ENCODE assay signal across 9 cellular contexts in the genomic region with DNA sequence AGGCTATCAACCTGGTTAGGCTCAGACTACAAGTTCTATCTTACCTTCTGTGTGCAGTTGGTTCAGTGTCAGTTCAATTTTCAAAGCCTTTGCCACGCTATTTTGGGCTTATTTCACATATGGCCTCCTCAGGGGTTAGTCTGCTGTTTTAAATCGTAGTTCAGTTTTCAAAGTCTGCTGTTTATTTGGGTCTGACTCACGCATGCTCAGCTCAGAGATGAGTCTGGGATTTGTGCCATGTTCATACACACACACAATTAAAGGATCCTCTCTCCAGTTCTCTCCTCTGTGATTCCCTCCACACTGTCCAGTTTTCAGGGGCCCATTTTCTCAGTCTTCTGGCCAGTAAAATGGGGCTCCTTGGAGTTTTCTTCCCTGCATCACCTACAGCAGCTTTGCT. TPM values are rescaled to one million over a fixed set of nuclear protein-coding genes. Genes with fewer than 3 reads are reported as not detected.
DNase-seq lines count a peak whose midpoint lies in the region; ATAC-seq, FAIRE-seq and TF ChIP-seq lines count a peak whose summit lies in the region.
"Had no signal": no experiment of that assay in that cellular context is flagged by ENCODE, and none has a peak within 500 bp of the region (broad histone marks: within the 10 kb centered on the region; RNA-seq: fewer than 3 reads in every experiment).

No MANE protein-coding gene starts in this region.

- no peaks in the 10 kb centered on the region for H3K27me3 Mint-ChIP-seq in H9 (ENCODE audit: low read depth)

- H2AFZ ChIP-seq in HepG2 (ENCODE audit: low read length) (no peak overlapping the region), H9 (ENCODE audit: low read length) (no peak overlapping the region)

- no peaks in the 10 kb centered on the region for H3K9me3 Mint-ChIP-seq in H9

- H4K5ac ChIP-seq in H9 (ENCODE audit: insufficient read length, low read depth, low read length) = no peak overlapping the region

- FAIRE-seq in HepG2 (lab: Jason Lieb, UNC) = no peak

- H3K79me2 ChIP-seq in HepG2 (ENCODE audit: insufficient read depth, low read length) = no peaks in the 10 kb centered on the region
- H3K79me2 ChIP-seq in H9 (ENCODE audit: insufficient read depth, low read length) = no peaks in the 10 kb centered on the region

- no peak overlapping the region for H3K56ac ChIP-seq in H9 (ENCODE audit: insufficient read length, low read depth, low read length)

- H3K14ac ChIP-seq in H9 (ENCODE audit: insufficient read depth, low read length) = no peak overlapping the region

- POLR2A ChIA-PET in HepG2 (lab: Yijun Ruan, JAX) = no interaction called here

- H2BK15ac ChIP-seq in H9 (ENCODE audit: low read depth, low read length) = no peak overlapping the region

- no peak overlapping the region for H3K18ac ChIP-seq in H9 (ENCODE audit: insufficient read length, low read depth, low read length)

- H3K23ac ChIP-seq in H9 (ENCODE audit: insufficient read length, low read depth, low read length) = no peak overlapping the region

- no peaks in the 10 kb centered on the region for H3K23me2 ChIP-seq in H9 (ENCODE audit: insufficient read length, low read depth, low read length, poor library complexity, severe bottlenecking)

- in situ Hi-C loops in HepG2 (cut with HindIII; ENCODE audit: extremely low pct_ligation_motif_present, low pct_unique_long_range_greater_than_20kb) = no loop called here

- H3K36me3 ChIP-seq in right lobe of liver = no peaks in the 10 kb centered on the region
- no peaks in the 10 kb centered on the region for H3K36me3 ChIP-seq in HepG2 (replicated peaks in 1 of 2; ENCODE audit: control insufficient read depth in 1 of 2, insufficient read depth in 2 of 2, low read length in 2 of 2)
- H3K36me3 ChIP-seq in colonic mucosa = no peaks in the 10 kb centered on the region
- H3K36me3 ChIP-seq in aorta (ENCODE audit: control insufficient read depth in 1 of 2, insufficient read depth in 2 of 2, low read length in 1 of 2) = no peaks in the 10 kb centered on the region
- H3K36me3 ChIP-seq: BLaER1 had no signal

- H3T11ph ChIP-seq in H9 (ENCODE audit: low read length) = no peak overlapping the region

- H3K4me3 ChIP-seq in right lobe of liver (no peak overlapping the region), HepG2 (replicated peaks in 1 of 3; ENCODE audit: insufficient read depth in 1 of 3, low read depth in 2 of 3, low read length in 3 of 3) (no peak overlapping the region), colonic mucosa (no peak overlapping the region), aorta (ENCODE audit: low read length in 2 of 2) (no peak overlapping the region)
- H3K4me3 ChIP-seq: BLaER1 had no signal

- no TSS peak for BruUV-seq in HepG2 (replicated peaks; lab: Mats Ljungman, UMichigan)

- H3K79me1 ChIP-seq in H9 (ENCODE audit: insufficient read depth, low read depth, low read length, poor library complexity, severe bottlenecking) = no peaks in the 10 kb centered on the region

- H2BK20ac ChIP-seq in H9 (ENCODE audit: low read depth, low read length, poor library complexity, severe bottlenecking) = no peak overlapping the region

- H3K9me3 ChIP-seq in right lobe of liver (no peaks in the 10 kb centered on the region), HepG2 (ENCODE audit: low read length) (no peaks in the 10 kb centered on the region), colonic mucosa (no peaks in the 10 kb centered on the region), aorta (ENCODE audit: control insufficient read depth, low read length) (no peaks in the 10 kb centered on the region), H9 (ENCODE audit: control insufficient read depth, low read depth, low read length) (no peaks in the 10 kb centered on the region)
- H3K9me3 ChIP-seq: BLaER1 had no signal

- H4K8ac ChIP-seq in H9 (replicated peaks; ENCODE audit: insufficient read length, low read depth, low read length) = no peak overlapping the region

- H3K4me3 Mint-ChIP-seq in H9 = no peak overlapping the region

- CTCF ChIA-PET in HepG2 (lab: Yijun Ruan, JAX; ENCODE audit: low intra/inter-chr PET ratio, low total read pairs) = no interaction called here

- no peak overlapping the region for H2BK120ac ChIP-seq in H9 (ENCODE audit: low read depth, low read length, poor library complexity, severe bottlenecking)

- H4K91ac ChIP-seq in H9 (ENCODE audit: insufficient read length, low read depth, low read length) = no peak overlapping the region

- TF ChIP-seq EP300 in HepG2 (IDR thresholded peaks at IDR 0.05; ENCODE audit: low read depth in 2 of 2, low read length in 2 of 2) = no peak
- TF ChIP-seq EP300 in HepG2 (CRISPR knock-in tag; IDR thresholded peaks at IDR 0.05; ENCODE audit: borderline replicate concordance) = no peak

- DNase-seq in right lobe of liver (peak in 1 of 3 donors; percentile 47), HepG2 (ENCODE audit: low spot score) (no peak), colonic mucosa (peak; percentile 18), midbrain (lab: John Stamatoyannopoulos, UW) (peak; percentile 24), aorta (no peak), NCI-H345 treated with DMSO at 0.1 percent for 48 hours (lab: John Stamatoyannopoulos, UW; ENCODE audit: unreplicated experiment) (no peak), H9 (no peak)

- no peaks in the 10 kb centered on the region for H4K20me1 ChIP-seq in HepG2 (ENCODE audit: insufficient read depth, low read length)
- H4K20me1 ChIP-seq in H9 (ENCODE audit: control insufficient read depth, insufficient read depth, insufficient read length) = no peaks in the 10 kb centered on the region
- H4K20me1 ChIP-seq: BLaER1 had no signal

- WGBS in right lobe of liver (ENCODE audit: insufficient coverage, low coverage, low lambda C conversion rate, missing lambda C conversion rate) = 29% methylated on average over 3 of the region's 3 CpGs
- WGBS in HepG2 (ENCODE audit: low lambda C conversion rate) = 35% methylated on average over 2 of the region's 3 CpGs
- 5 to 13% methylated on average over 3 of the region's 3 CpGs for WGBS in aorta, 2 donors
- no CpG with 5 or more reads among the region's 3 CpGs for WGBS in H9 (ENCODE audit: extremely low coverage, insufficient read length, low lambda C conversion rate)

- no peak overlapping the region for H2AK5ac ChIP-seq in H9 (ENCODE audit: insufficient read length, low read length)

- H3K27ac Mint-ChIP-seq in H9 = peak overlapping the region in 1 of 3 experiments; percentile 33; a peak in 2 of 7 replicates

- H3K9ac ChIP-seq in HepG2 (ENCODE audit: insufficient read depth, low read depth, low read length) = no peak overlapping the region
- H3K9ac ChIP-seq in colonic mucosa (ENCODE audit: low read depth in 2 of 2, low read length in 2 of 2) = no peak overlapping the region
- no peak overlapping the region for H3K9ac ChIP-seq in H9 (ENCODE audit: extremely low read depth, insufficient read length, low read length)
- H3K9ac ChIP-seq: BLaER1 had no signal

- H3K4me2 ChIP-seq in HepG2 (ENCODE audit: low read depth, low read length) (no peak overlapping the region), H9 (ENCODE audit: insufficient read depth, insufficient read length, low read length) (no peak overlapping the region)
- H3K4me2 ChIP-seq: BLaER1 had no signal

- H3K27me3 ChIP-seq in right lobe of liver = no peaks in the 10 kb centered on the region
- no peaks in the 10 kb centered on the region for H3K27me3 ChIP-seq in HepG2 (ENCODE audit: control insufficient read depth in 1 of 2, insufficient read depth in 2 of 2, low read length in 2 of 2)
- H3K27me3 ChIP-seq in colonic mucosa = peaks cover 3% of the 10 kb centered on the region
- no peaks in the 10 kb centered on the region for H3K27me3 ChIP-seq in aorta (ENCODE audit: control insufficient read depth in 1 of 2, insufficient read depth in 2 of 2, low read length in 1 of 2)
- no peaks in the 10 kb centered on the region for H3K27me3 ChIP-seq in H9 (ENCODE audit: insufficient read depth, low read length)
- H3K27me3 ChIP-seq: BLaER1 had no signal

- ATAC-seq in right lobe of liver = peak; percentile 82 to 95 (median 87)
- no peak for ATAC-seq in HepG2
- ATAC-seq in aorta (ENCODE audit: low FRiP score) = peak; percentile 63
- ATAC-seq in GM19351 (IDR thresholded peaks at IDR 0.05; ENCODE audit: unreplicated experiment) = no peak

- H3K36me3 Mint-ChIP-seq in H9 (ENCODE audit: insufficient read depth in 1 of 3, low read depth in 3 of 3) = no peaks in the 10 kb centered on the region

- TF ChIP-seq POLR2A in right lobe of liver (IDR thresholded peaks at IDR 0.05) = no peak
- TF ChIP-seq POLR2A in HepG2 (IDR thresholded peaks at IDR 0.05; ENCODE audit: insufficient read depth in 1 of 2, low read depth in 2 of 2, low read length in 2 of 2) = no peak

- no peak overlapping the region for H2BK12ac ChIP-seq in H9 (ENCODE audit: insufficient read length, low read depth, low read length)

- TF ChIP-seq CTCF in right lobe of liver (IDR thresholded peaks at IDR 0.05) (no peak), HepG2 (CRISPR knock-in tag; IDR thresholded peaks at IDR 0.05) (no peak), colonic mucosa (IDR thresholded peaks at IDR 0.05) (no peak), H9 (conservative IDR thresholded peaks at IDR 0.05) (no peak)

- H3K27ac ChIP-seq in right lobe of liver (no peak overlapping the region), HepG2 (ENCODE audit: extremely low read length, insufficient read depth, low read length) (no peak overlapping the region), colonic mucosa (no peak overlapping the region), aorta (ENCODE audit: low read depth in 1 of 2, low read length in 2 of 2) (no peak overlapping the region), H9 (ENCODE audit: insufficient read length, low read depth, low read length) (no peak overlapping the region)
- H3K27ac ChIP-seq: BLaER1 had no signal

- no peak overlapping the region for H2BK5ac ChIP-seq in H9 (ENCODE audit: insufficient read length, low read length)

- intact Hi-C loops in right lobe of liver (cut with DNase I) (no loop called here), HepG2 (cut with micrococcal nuclease; ENCODE audit: unreplicated experiment) (no loop called here), colonic mucosa (cut with DNase I) (no loop called here), aorta (cut with DNase I) (no loop called here)

- H3K4ac ChIP-seq in H9 (ENCODE audit: low read depth, low read length) = no peak overlapping the region

- H3K4me1 ChIP-seq in right lobe of liver = peaks cover 0 to 4% (median 0%) of the 10 kb centered on the region in 4 donors
- H3K4me1 ChIP-seq in HepG2 (ENCODE audit: insufficient read depth, low read length) = no peaks in the 10 kb centered on the region
- H3K4me1 ChIP-seq in colonic mucosa = no peaks in the 10 kb centered on the region
- no peaks in the 10 kb centered on the region for H3K4me1 ChIP-seq in aorta (ENCODE audit: control insufficient read depth in 1 of 2, insufficient read depth in 2 of 2, low read length in 2 of 2)
- H3K4me1 ChIP-seq in H9 (ENCODE audit: insufficient read depth, low read length) = no peaks in the 10 kb centered on the region
- H3K4me1 ChIP-seq: BLaER1 had no signal

- no peaks in the 10 kb centered on the region for H3K4me1 Mint-ChIP-seq in H9

- TF ChIP-seq RAD21 in HepG2 (CRISPR knock-in tag; IDR thresholded peaks at IDR 0.05) = no peak

RNA-seq across cellular contexts. Expression of a gene that starts 32.2 kb away (rescaled TPM):
- total RNA-seq in right lobe of liver = 10 to 100 TPM; 16.4 to 31.7 (median 23.5) TPM
- total RNA-seq in HepG2 (2016; rRNA removed; fragmentation: Illumina TruSeq; extraction: Trizol) = 37.3 and 66.3 TPM in 2 replicates
- 17.0 and 20.4 TPM in 2 replicates for total RNA-seq in HepG2 (2016; cell fraction: cytosol; rRNA removed; fragmentation: Illumina TruSeq; extraction: Trizol; ENCODE audit: low read depth)
- total RNA-seq in HepG2 (2016; cell fraction: insoluble cytoplasmic fraction; rRNA removed; fragmentation: Illumina TruSeq; extraction: Trizol) = 37.7 and 62.0 TPM in 2 replicates
- 18.7 and 22.7 TPM in 2 replicates for total RNA-seq in HepG2 (2016; cell fraction: membrane; rRNA removed; fragmentation: Illumina TruSeq; extraction: Trizol)
- total RNA-seq in HepG2 (2016; cell fraction: nucleus; rRNA removed; fragmentation: Illumina TruSeq; extraction: Trizol) = 33.1 and 36.3 TPM in 2 replicates
- polyA plus RNA-seq in HepG2 (2011; rRNA removed) = 13.8 and 14.9 TPM in 2 replicates
- polyA plus RNA-seq in HepG2 (2011; cell fraction: cytosol; rRNA removed) = 5.6 and 10.7 TPM in 2 replicates
- polyA plus RNA-seq in HepG2 (2011; cell fraction: nucleus; rRNA removed) = 12.3 and 17.6 TPM in 2 replicates
- polyA plus RNA-seq in HepG2 (2012) = 15.4 and 18.0 TPM in 2 replicates
- 0.86 and 0.89 TPM in 2 replicates for polyA plus RNA-seq in HepG2 (2016; cell fraction: cytosol; fragmentation: Illumina TruSeq; extraction: Trizol; ENCODE audit: low read depth)
- 16.6 and 19.7 TPM in 2 replicates for polyA plus RNA-seq in HepG2 (2016; cell fraction: insoluble cytoplasmic fraction; fragmentation: Illumina TruSeq; extraction: Trizol; ENCODE audit: low read depth)
- polyA plus RNA-seq in HepG2 (2016; cell fraction: membrane; fragmentation: Illumina TruSeq; extraction: Trizol; ENCODE audit: low read depth) = 2.3 TPM in 2 replicates
- 33.0 and 36.3 TPM in 2 replicates for polyA plus RNA-seq in HepG2 (2016; cell fraction: nucleus; fragmentation: Illumina TruSeq; extraction: Trizol; ENCODE audit: insufficient read depth, low read depth)
- polyA minus RNA-seq in HepG2 (2011; rRNA and poly(A)+ RNA removed; ENCODE audit: low replicate concordance) = 21.0 and 79.5 TPM in 2 replicates
- 26.8 and 40.5 TPM in 2 replicates for polyA minus RNA-seq in HepG2 (2011; cell fraction: cytosol; rRNA and poly(A)+ RNA removed)
- polyA minus RNA-seq in HepG2 (2011; cell fraction: nucleus; rRNA and poly(A)+ RNA removed) = 57.7 and 69.4 TPM in 2 replicates
- 10 to 100 TPM; 44.0 to 44.4 TPM for total RNA-seq in colonic mucosa
- total RNA-seq in aorta = 10 to 100 TPM; 66.1 to 76.3 TPM
- 10 to 100 TPM in 1 of 2 donors, 1 to 10 TPM in 1; 7.1 to 12.8 TPM for polyA plus RNA-seq in aorta
- 66.8 and 70.8 TPM in 2 replicates for total RNA-seq in H9 (2021)

Comparison
In these comparisons a context has a peak if more than half of its experiments do, and no peak if none do; other contexts are left out.
1. ATAC-seq: peak in right lobe of liver (4 of 4) and aorta (single experiment); none in HepG2 (single experiment) and GM19351 (single experiment).
2. DNase-seq: peak in colonic mucosa (single experiment) and midbrain (single experiment); none in HepG2 (single experiment), aorta (0 of 2), NCI-H345 treated with DMSO at 0.1 percent for 48 hours (single experiment) and H9 (single experiment).